In genomic region chr5:140324834-140325195, GRCh38 we compare ENCODE assay signal across 15 cellular contexts. TPM values are rescaled to one million over a fixed set of nuclear protein-coding genes. Genes with fewer than 3 reads are reported as not detected.
DNase-seq lines count a peak whose midpoint lies in the region; ATAC-seq and TF ChIP-seq lines count a peak whose summit lies in the region.
"Had no signal": no experiment of that assay in that cellular context is flagged by ENCODE, and none has a peak within 500 bp of the region (broad histone marks: within the 10 kb centered on the region; RNA-seq: fewer than 3 reads in every experiment).

No MANE protein-coding gene starts in this region.

- no peaks in the 10 kb centered on the region for H3K36me3 Mint-ChIP-seq in mesothelial cell of epicardium

- H3K27ac ChIP-seq in left ventricle myocardium inferior (replicated peaks), result peak overlapping the region; percentile 89

- DNase-seq in left ventricle myocardium inferior (no peak), cardiac septum (ENCODE audit: low spot score) (no peak), choroid plexus epithelial cell (ENCODE audit: low read depth) (peak; percentile 26), mesothelial cell of epicardium (ENCODE audit: low spot score in 2 of 2, unreplicated experiment in 2 of 2) (no peak), GM19238 (ENCODE audit: insufficient read length, low spot score) (no peak), NCI-H1930 (lab: John Stamatoyannopoulos, UW) (no peak), COR-L47 (lab: John Stamatoyannopoulos, UW) (no peak)
- DNase-seq: heart right ventricle, NCI-H2171, OCI-M1 had no signal

- H3K9me3 ChIP-seq in left ventricle myocardium inferior (replicated peaks), result no peaks in the 10 kb centered on the region
- H3K9me3 ChIP-seq: heart right ventricle, thoracic aorta had no signal

- no peak overlapping the region for H3K4me3 ChIP-seq in left ventricle myocardium inferior
- no peak overlapping the region for H3K4me3 ChIP-seq in choroid plexus epithelial cell (ENCODE audit: low read depth, low read length)
- H3K4me3 ChIP-seq: heart right ventricle, thoracic aorta had no signal

- no peaks in the 10 kb centered on the region for H3K27me3 Mint-ChIP-seq in mesothelial cell of epicardium (ENCODE audit: low read depth)
- H3K27me3 Mint-ChIP-seq: memory B cell had no signal

- H3K4me1 ChIP-seq in left ventricle myocardium inferior, result peaks cover 70% of the 10 kb centered on the region

- intact Hi-C loops in left ventricle myocardium inferior (cut with micrococcal nuclease) (no loop called here), cardiac septum (cut with DNase I) (no loop called here)

- H3K9me3 Mint-ChIP-seq in mesothelial cell of epicardium, result peaks cover 9% of the 10 kb centered on the region
- H3K9me3 Mint-ChIP-seq: memory B cell had no signal

- H3K27ac Mint-ChIP-seq in mesothelial cell of epicardium, result peak overlapping the region; percentile 84
- H3K27ac Mint-ChIP-seq: memory B cell had no signal

- TF ChIP-seq CTCF in left ventricle myocardium inferior (IDR thresholded peaks at IDR 0.05; ENCODE audit: borderline replicate concordance) (no peak), choroid plexus epithelial cell (conservative IDR thresholded peaks at IDR 0.05; ENCODE audit: low read depth, low read length) (no peak), mesothelial cell of epicardium (IDR thresholded peaks at IDR 0.05; ENCODE audit: unreplicated experiment) (no peak)

- H3K4me1 Mint-ChIP-seq in mesothelial cell of epicardium, result peaks cover 37% of the 10 kb centered on the region
- H3K4me1 Mint-ChIP-seq: memory B cell had no signal

- ATAC-seq in GM18498 (IDR thresholded peaks at IDR 0.05; ENCODE audit: unreplicated experiment), result no peak

- no peaks in the 10 kb centered on the region for H3K27me3 ChIP-seq in left ventricle myocardium inferior (ENCODE audit: low read depth)
- H3K27me3 ChIP-seq: heart right ventricle had no signal

- H3K36me3 ChIP-seq in left ventricle myocardium inferior, result no peaks in the 10 kb centered on the region
- H3K36me3 ChIP-seq: heart right ventricle, thoracic aorta had no signal

- no peak overlapping the region for H3K4me3 Mint-ChIP-seq in mesothelial cell of epicardium
- H3K4me3 Mint-ChIP-seq: memory B cell had no signal

RNA-seq across cellular contexts. Expression of gene HBEGF, which starts 21.6 kb away (rescaled TPM):
- total RNA-seq in left ventricle myocardium inferior (27.2 TPM), cardiac septum (73.9 TPM), mesothelial cell of epicardium (7.2 to 8.0 TPM (median 8.0 TPM) in 3 replicates)

RNA-seq across cellular contexts. Expression of gene PFDN1, which starts 21.9 kb away (rescaled TPM):
- 68.7 TPM for total RNA-seq in left ventricle myocardium inferior
- total RNA-seq in cardiac septum, result 71.7 TPM
- total RNA-seq in mesothelial cell of epicardium, result 57.2 to 63.0 TPM (median 57.8 TPM) in 3 replicates

RNA-seq across cellular contexts. Expression of gene SLC4A9, which starts 35.2 kb away (rescaled TPM):
- 0.44 TPM for total RNA-seq in left ventricle myocardium inferior
- 0.19 TPM for total RNA-seq in cardiac septum
- total RNA-seq in mesothelial cell of epicardium, result 1.8 to 2.5 TPM (median 2.2 TPM) in 3 replicates
- total RNA-seq: activated CD8-positive, alpha-beta memory T cell treated with anti-CD3 and anti-CD28 coated beads for 36 hours; T-helper 2 cell treated with Interferon-gamma antibody and Interleukin-4, amounts not matched to agents 100 ng/mL and 5 ng/mL, for 36 hours; thoracic aorta had no signal
